Comparison of ENCODE assay signal across 8 cellular contexts in the genomic region with DNA sequence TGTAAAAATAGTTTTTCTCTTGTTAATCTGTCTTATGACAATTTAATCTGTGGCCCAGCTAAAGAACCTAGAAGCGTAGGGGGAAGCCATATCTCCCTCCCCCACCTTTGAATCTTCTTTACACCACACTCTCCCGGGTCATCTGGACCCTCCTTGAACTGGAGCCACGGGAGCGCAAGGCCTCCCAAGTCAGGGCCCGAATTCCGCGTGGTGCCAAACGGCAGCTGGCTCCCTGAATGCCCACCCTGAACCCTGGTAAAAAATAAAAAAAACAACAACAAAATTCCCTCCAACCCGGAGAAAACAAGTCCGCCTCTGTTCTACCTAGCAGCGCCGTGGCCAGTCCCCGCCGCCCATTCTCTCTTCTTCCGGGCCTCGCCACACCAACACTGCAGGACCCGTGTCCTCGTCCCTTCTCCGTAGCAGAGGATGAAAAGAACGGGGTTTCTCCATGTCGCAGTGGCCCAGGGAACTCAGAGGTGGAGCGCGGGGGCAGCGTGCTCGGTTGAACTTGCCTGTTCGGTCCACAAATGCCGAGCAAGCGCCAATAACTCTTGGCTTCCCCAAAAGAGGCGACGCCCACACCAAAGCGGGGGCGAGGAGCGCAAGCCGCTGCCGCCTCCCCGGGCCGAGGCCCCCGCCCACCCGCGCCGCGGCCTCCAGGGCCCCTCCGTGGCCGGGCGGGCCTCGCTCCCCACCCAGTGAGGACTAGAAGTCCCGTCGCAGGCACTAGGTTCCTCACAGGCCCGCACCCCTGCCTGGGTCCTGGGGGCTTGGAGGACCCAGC. TPM values are rescaled to one million over a fixed set of nuclear protein-coding genes. Genes with fewer than 3 reads are reported as not detected.
DNase-seq lines count a peak whose midpoint lies in the region; ATAC-seq lines count a peak whose summit lies in the region.

No MANE protein-coding gene starts in this region.

- DNase-seq in SIG-M5 treated with dmso at 0.1 percent for 504 hours (lab: John Stamatoyannopoulos, UW; ENCODE audit: unreplicated experiment) (peak; percentile 66), SIG-M5 (lab: John Stamatoyannopoulos, UW) (no peak), NCI-H526 (lab: John Stamatoyannopoulos, UW) (peak; percentile 66 to 88), lung microvascular endothelial cell (ENCODE audit: low read depth in 2 of 2) (peak; percentile 44 to 58)
- peak; percentile 57 to 63 for DNase-seq in activated CD4-positive, alpha-beta T cell treated with anti-CD3 and anti-CD28 coated beads, Interleukin-2, amount 50 U/mL, for 48 hours
- DNase-seq in stimulated activated CD8-positive, alpha-beta memory T cell treated with anti-CD3 and anti-CD28 coated beads, Interleukin-15, amount 100 ng/mL, for 1 hour (ENCODE audit: low read depth), result peak; percentile 30

- H3K36me3 ChIP-seq in ectodermal cell (ENCODE audit: control insufficient read depth, insufficient read depth, low read length), result no peaks in the 10 kb centered on the region

- peak overlapping the region; percentile 61 for H3K4me3 ChIP-seq in ectodermal cell (ENCODE audit: insufficient read depth, low read depth, low read length)

- peak; percentile 61 for ATAC-seq in HG02981 (IDR thresholded peaks at IDR 0.05; ENCODE audit: unreplicated experiment)

- WGBS in ectodermal cell, 2 experiments, result 1 to 2% methylated on average over 49 of the region's 49 CpGs

- H3K27me3 ChIP-seq in ectodermal cell (ENCODE audit: control insufficient read depth, insufficient read depth, low read length, poor library complexity, severe bottlenecking), result peaks cover 81% of the 10 kb centered on the region

- H3K9me3 ChIP-seq in ectodermal cell (ENCODE audit: control insufficient read depth, low read length), result no peaks in the 10 kb centered on the region

- peaks cover 11% of the 10 kb centered on the region for H3K4me1 ChIP-seq in ectodermal cell (ENCODE audit: control insufficient read depth, insufficient read depth, low read length)

- no peak overlapping the region for H3K27ac ChIP-seq in ectodermal cell (ENCODE audit: insufficient read depth, low read depth, low read length, poor library complexity, severe bottlenecking)

RNA-seq across cellular contexts. Expression of a gene that starts 15.1 kb away (rescaled TPM):
- polyA plus RNA-seq in ectodermal cell (2013, experiment 1 of 4), result 27.9 TPM
- polyA plus RNA-seq in ectodermal cell (2013, experiment 2 of 4), result 25.2 TPM
- 20.4 TPM for polyA plus RNA-seq in ectodermal cell (2013, experiment 3 of 4)
- polyA plus RNA-seq in ectodermal cell (2013, experiment 4 of 4), result 22.3 TPM
- total RNA-seq in lung microvascular endothelial cell, result 111 and 133 TPM in 2 replicates

RNA-seq across cellular contexts. Expression of a gene that starts 50.6 kb away (rescaled TPM):
- 24.2 TPM for polyA plus RNA-seq in ectodermal cell (2013, experiment 1 of 4)
- polyA plus RNA-seq in ectodermal cell (2013, experiment 2 of 4), result 26.6 TPM
- polyA plus RNA-seq in ectodermal cell (2013, experiment 3 of 4), result 23.4 TPM
- 23.5 TPM for polyA plus RNA-seq in ectodermal cell (2013, experiment 4 of 4)
- total RNA-seq in lung microvascular endothelial cell, result 50.1 and 70.0 TPM in 2 replicates
